In genomic region chr15:52518487-52518886, GRCh38 we compare ENCODE assay signal across 1 cellular context.
TF ChIP-seq lines count a peak whose summit lies in the region.

No MANE protein-coding gene starts in this region.

TF ChIP-seq in endothelial cell of umbilical vein, 7 proteins besides CTCF, POLR2A, EP300 and RAD21:
- TF ChIP-seq MYC (IDR thresholded peaks at IDR 0.05; ENCODE audit: low read depth, low read length), result no peak
- TF ChIP-seq POLR2AphosphoS5 (IDR thresholded peaks at IDR 0.05; ENCODE audit: insufficient read depth, low read depth, low read length), result no peak
- TF ChIP-seq EZH2 (IDR thresholded peaks at IDR 0.05; ENCODE audit: borderline replicate concordance, low read depth, low read length, severe bottlenecking), result no peak
- TF ChIP-seq JUN (IDR thresholded peaks at IDR 0.05; ENCODE audit: borderline replicate concordance, insufficient read depth, insufficient read length, low read depth), result no peak
- no peak for TF ChIP-seq GATA2 (IDR thresholded peaks at IDR 0.05; ENCODE audit: insufficient read depth, insufficient read length, low read depth, low read length)
- TF ChIP-seq, protein P1, sequence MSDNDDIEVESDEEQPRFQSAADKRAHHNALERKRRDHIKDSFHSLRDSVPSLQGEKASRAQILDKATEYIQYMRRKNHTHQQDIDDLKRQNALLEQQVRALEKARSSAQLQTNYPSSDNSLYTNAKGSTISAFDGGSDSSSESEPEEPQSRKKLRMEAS (IDR thresholded peaks at IDR 0.05; ENCODE audit: insufficient read depth, insufficient read length), result no peak
- no peak for TF ChIP-seq FOS (IDR thresholded peaks at IDR 0.05; ENCODE audit: borderline replicate concordance, insufficient read depth, low read length)
